Comparison of ENCODE assay signal across 1 cellular context in genomic region chr6:151029976-151030375, GRCh38.
TF ChIP-seq lines count a peak whose summit lies in the region.

No MANE protein-coding gene starts in this region.

TF ChIP-seq in WTC11, 78 proteins besides CTCF, POLR2A, EP300 and RAD21 (continued from another document):
- no peak for TF ChIP-seq E2F1 (CRISPR knock-in tag; IDR thresholded peaks at IDR 0.05)
TF ChIP-seq in WTC11: peak in this region for 0.
